10 cellular contexts compared by ENCODE assay signal in the genomic region with DNA sequence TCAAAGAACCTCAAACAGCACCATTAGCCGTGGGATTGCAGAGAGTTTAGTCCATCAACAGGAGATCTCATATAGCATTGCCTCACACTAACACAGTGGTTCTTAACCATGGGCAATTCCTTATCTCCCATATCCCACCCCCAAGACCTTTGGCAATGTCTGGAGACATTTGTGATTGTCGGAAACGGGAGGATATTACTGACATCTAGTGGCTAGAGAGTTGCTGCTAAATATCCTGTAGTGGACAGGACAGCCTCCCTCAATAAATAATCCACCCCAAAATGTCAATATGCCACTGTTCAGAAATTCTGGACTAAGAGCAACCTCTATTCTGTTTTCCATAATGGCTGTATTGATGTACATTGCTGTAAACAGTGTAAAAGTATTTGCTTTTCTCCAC.
DNase-seq lines count a peak whose midpoint lies in the region; ATAC-seq, FAIRE-seq and TF ChIP-seq lines count a peak whose summit lies in the region.
"Had no signal": no experiment of that assay in that cellular context is flagged by ENCODE, and none has a peak within 500 bp of the region (broad histone marks: within the 10 kb centered on the region; RNA-seq: fewer than 3 reads in every experiment).

No MANE protein-coding gene starts in this region.

- TF ChIP-seq EP300 in A549 (IDR thresholded peaks at IDR 0.05) = no peak

- peak; percentile 79 to 81 for TF ChIP-seq RAD21 in A549 (conservative IDR thresholded peaks at IDR 0.05 in 1 of 2, IDR thresholded peaks at IDR 0.05 in 1 of 2)

- peaks cover 3% of the 10 kb centered on the region for H3K36me3 Mint-ChIP-seq in brain

- H3K4me2 ChIP-seq in A549 = no peak overlapping the region

- peak; percentile 66 for TF ChIP-seq CTCF in A549 (IDR thresholded peaks at IDR 0.05)
- TF ChIP-seq CTCF in HFF-Myc (IDR thresholded peaks at IDR 0.05; ENCODE audit: low read depth, low read length, missing control alignments) = peak; percentile 57
- TF ChIP-seq CTCF in brain (conservative IDR thresholded peaks at IDR 0.05) = peak; percentile 57 to 61

- H3K27me3 Mint-ChIP-seq in brain = no peaks in the 10 kb centered on the region
- H3K27me3 Mint-ChIP-seq: naive B cell had no signal

- CTCF ChIA-PET in A549 (lab: Yijun Ruan, JAX) = interaction anchor here (0.6 to 3.6 kb wide), 5 partner anchors 140 to 243 kb away, joined by 3 to 18 read pairs (median 3); no protein-coding TSS in a partner anchor

- no peaks in the 10 kb centered on the region for H3K9me3 ChIP-seq in A549

- peak; percentile 62 to 82; a peak in 3 of 6 replicates for ATAC-seq in A549
- peak; percentile 96 for ATAC-seq in left lobe of liver
- ATAC-seq in GM21825 (IDR thresholded peaks at IDR 0.05; ENCODE audit: unreplicated experiment) = no peak
- no peak for ATAC-seq in GM19035 (IDR thresholded peaks at IDR 0.05; ENCODE audit: unreplicated experiment)
- ATAC-seq: activated CD4-positive, CD25-positive, alpha-beta regulatory T cell treated with anti-CD3 and anti-CD28 coated beads, Interleukin-2, amount 50 U/mL, for 24 hours had no signal

- no peak overlapping the region for H3K27ac ChIP-seq in A549

- POLR2A ChIA-PET in A549 (lab: Yijun Ruan, JAX) = no interaction called here

- FAIRE-seq in A549 (lab: Jason Lieb, UNC) = no peak

- no peak overlapping the region for H3K27ac Mint-ChIP-seq in brain

- H3K4me3 ChIP-seq in A549 (no peak overlapping the region), HFF-Myc (replicated peaks; ENCODE audit: low read depth, low read length) (no peak overlapping the region)

- H3K4me1 Mint-ChIP-seq in brain = no peaks in the 10 kb centered on the region

- H3K4me1 ChIP-seq in A549 = no peaks in the 10 kb centered on the region

- 17% methylated on average over 3 of the region's 3 CpGs for WGBS in A549 (ENCODE audit: missing lambda C conversion rate)

- H3K9me3 Mint-ChIP-seq in brain = peaks cover 4 to 18% (median 8%) of the 10 kb centered on the region in 5 experiments

- TF ChIP-seq POLR2A in A549 (IDR thresholded peaks at IDR 0.05; ENCODE audit: low read length) = no peak

- H3K4me3 Mint-ChIP-seq in brain = no peak overlapping the region
- H3K4me3 Mint-ChIP-seq: naive B cell had no signal

- DNase-seq in A549 (ENCODE audit: low read depth in 1 of 2, low spot score in 1 of 2) = peak; percentile 1 to 38
- DNase-seq in HFF-Myc (ENCODE audit: extremely low read depth, low read depth) = peak; percentile 32
- DNase-seq in left lobe of liver (ENCODE audit: low spot score) = no peak
- DNase-seq in occipital lobe (lab: John Stamatoyannopoulos, UW) = no peak
- DNase-seq in activated CD4-positive, alpha-beta T cell treated with anti-CD3 and anti-CD28 coated beads, Interleukin-2, amount 50 U/mL, for 48 hours = no peak
- DNase-seq: naive B cell had no signal

TF ChIP-seq in A549, 52 proteins besides CTCF, POLR2A, EP300 and RAD21:
- TF ChIP-seq FOXS1 (CRISPR knock-in tag; IDR thresholded peaks at IDR 0.05) (no peak), RARB (CRISPR knock-in tag; IDR thresholded peaks at IDR 0.05) (no peak), SMC3 (IDR thresholded peaks at IDR 0.05) (peak; percentile 82)
TF ChIP-seq in A549: peak in this region for 1.

Comparison
In these comparisons a context has a peak if more than half of its experiments do, and no peak if none do; other contexts are left out.
1. ATAC-seq: peak in A549 (2 of 2) and left lobe of liver (single experiment); none in GM21825 (single experiment) and GM19035 (single experiment).
2. DNase-seq: peak in A549 (2 of 2) and HFF-Myc (single experiment); none in left lobe of liver (single experiment), occipital lobe (single experiment) and activated CD4-positive, alpha-beta T cell treated with anti-CD3 and anti-CD28 coated beads, Interleukin-2, amount 50 U/mL, for 48 hours (0 of 2).
3. Peak in every context shown above with its lines, with median percentiles within 50 percentile points of each other: CTCF ChIP-seq.